In the genomic region with DNA sequence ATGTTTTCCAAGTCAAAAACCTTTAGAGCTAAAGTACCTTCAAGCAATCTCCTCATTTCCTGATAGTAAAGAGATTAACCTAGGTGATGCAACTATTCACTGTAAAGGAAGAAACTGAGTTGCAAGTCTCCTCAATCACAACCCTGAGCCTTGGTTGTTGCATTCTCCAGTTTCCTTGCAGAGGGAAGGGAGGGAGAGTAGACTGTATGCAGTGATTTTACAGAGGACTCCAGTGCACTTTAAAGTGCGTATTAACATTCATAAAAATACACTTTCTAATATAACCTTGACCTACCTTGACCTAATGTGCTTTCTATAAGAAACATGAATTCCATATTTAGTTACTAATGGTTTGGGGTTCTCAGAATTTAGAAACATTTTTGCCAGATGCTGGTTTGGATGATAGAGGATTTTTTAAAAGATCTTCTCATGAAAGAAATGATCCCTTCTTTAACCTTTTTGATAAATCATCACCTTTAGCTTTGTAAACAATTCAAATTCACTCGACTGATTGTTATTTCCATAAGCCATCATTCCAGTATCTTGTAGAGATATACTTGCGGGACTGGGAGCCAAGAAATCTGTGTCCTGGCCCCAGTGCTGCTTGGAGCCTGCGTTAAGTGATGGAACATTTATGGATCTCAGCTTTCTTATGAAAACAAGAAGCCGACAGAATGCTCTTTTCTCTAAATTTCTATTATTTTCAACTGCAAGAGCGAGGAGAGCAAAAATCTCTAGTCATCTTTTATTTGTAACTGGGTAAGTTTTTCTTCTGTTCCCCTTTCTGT, we compare ENCODE assay signal across 1 cellular context.
TF ChIP-seq lines count a peak whose summit lies in the region.

No MANE protein-coding gene starts in this region.

TF ChIP-seq in GM23338, 12 proteins besides CTCF, POLR2A, EP300 and RAD21 (continued from another document):
- TF ChIP-seq, protein P1, sequence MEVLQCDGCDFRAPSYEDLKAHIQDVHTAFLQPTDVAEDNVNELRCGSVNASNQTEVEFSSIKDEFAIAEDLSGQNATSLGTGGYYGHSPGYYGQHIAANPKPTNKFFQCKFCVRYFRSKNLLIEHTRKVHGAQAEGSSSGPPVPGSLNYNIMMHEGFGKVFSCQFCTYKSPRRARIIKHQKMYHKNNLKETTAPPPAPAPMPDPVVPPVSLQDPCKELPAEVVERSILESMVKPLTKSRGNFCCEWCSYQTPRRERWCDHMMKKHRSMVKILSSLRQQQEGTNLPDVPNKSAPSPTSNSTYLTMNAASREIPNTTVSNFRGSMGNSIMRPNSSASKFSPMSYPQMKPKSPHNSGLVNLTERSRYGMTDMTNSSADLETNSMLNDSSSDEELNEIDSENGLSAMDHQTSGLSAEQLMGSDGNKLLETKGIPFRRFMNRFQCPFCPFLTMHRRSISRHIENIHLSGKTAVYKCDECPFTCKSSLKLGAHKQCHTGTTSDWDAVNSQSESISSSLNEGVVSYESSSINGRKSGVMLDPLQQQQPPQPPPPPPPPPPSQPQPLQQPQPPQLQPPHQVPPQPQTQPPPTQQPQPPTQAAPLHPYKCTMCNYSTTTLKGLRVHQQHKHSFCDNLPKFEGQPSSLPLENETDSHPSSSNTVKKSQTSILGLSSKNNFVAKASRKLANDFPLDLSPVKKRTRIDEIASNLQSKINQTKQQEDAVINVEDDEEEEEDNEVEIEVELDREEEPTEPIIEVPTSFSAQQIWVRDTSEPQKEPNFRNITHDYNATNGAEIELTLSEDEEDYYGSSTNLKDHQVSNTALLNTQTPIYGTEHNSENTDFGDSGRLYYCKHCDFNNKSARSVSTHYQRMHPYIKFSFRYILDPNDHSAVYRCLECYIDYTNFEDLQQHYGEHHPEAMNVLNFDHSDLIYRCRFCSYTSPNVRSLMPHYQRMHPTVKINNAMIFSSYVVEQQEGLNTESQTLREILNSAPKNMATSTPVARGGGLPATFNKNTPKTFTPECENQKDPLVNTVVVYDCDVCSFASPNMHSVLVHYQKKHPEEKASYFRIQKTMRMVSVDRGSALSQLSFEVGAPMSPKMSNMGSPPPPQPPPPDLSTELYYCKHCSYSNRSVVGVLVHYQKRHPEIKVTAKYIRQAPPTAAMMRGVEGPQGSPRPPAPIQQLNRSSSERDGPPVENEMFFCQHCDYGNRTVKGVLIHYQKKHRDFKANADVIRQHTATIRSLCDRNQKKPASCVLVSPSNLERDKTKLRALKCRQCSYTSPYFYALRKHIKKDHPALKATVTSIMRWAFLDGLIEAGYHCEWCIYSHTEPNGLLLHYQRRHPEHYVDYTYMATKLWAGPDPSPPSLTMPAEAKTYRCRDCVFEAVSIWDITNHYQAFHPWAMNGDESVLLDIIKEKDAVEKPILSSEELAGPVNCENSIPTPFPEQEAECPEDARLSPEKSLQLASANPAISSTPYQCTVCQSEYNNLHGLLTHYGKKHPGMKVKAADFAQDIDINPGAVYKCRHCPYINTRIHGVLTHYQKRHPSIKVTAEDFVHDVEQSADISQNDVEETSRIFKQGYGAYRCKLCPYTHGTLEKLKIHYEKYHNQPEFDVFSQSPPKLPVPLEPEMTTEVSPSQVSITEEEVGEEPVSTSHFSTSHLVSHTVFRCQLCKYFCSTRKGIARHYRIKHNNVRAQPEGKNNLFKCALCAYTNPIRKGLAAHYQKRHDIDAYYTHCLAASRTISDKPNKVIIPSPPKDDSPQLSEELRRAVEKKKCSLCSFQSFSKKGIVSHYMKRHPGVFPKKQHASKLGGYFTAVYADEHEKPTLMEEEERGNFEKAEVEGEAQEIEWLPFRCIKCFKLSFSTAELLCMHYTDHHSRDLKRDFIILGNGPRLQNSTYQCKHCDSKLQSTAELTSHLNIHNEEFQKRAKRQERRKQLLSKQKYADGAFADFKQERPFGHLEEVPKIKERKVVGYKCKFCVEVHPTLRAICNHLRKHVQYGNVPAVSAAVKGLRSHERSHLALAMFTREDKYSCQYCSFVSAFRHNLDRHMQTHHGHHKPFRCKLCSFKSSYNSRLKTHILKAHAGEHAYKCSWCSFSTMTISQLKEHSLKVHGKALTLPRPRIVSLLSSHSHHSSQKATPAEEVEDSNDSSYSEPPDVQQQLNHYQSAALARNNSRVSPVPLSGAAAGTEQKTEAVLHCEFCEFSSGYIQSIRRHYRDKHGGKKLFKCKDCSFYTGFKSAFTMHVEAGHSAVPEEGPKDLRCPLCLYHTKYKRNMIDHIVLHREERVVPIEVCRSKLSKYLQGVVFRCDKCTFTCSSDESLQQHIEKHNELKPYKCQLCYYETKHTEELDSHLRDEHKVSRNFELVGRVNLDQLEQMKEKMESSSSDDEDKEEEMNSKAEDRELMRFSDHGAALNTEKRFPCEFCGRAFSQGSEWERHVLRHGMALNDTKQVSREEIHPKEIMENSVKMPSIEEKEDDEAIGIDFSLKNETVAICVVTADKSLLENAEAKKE (CRISPR knock-in tag; IDR thresholded peaks at IDR 0.05), result no peak
- TF ChIP-seq EZH2 (IDR thresholded peaks at IDR 0.05; ENCODE audit: low read depth, unreplicated experiment) (no peak), POLR2AphosphoS5 (IDR thresholded peaks at IDR 0.05; ENCODE audit: low read depth) (no peak), NANOG (IDR thresholded peaks at IDR 0.05; ENCODE audit: borderline replicate concordance) (no peak), ZNF114 (CRISPR knock-in tag; IDR thresholded peaks at IDR 0.05) (no peak), CREB1 (CRISPR knock-in tag; IDR thresholded peaks at IDR 0.05; ENCODE audit: low read depth) (no peak), EZH2phosphoT487 (IDR thresholded peaks at IDR 0.05; ENCODE audit: unreplicated experiment) (no peak), ZNF331 (CRISPR knock-in tag; IDR thresholded peaks at IDR 0.05; ENCODE audit: low read depth) (no peak), JUNB (IDR thresholded peaks at IDR 0.05; ENCODE audit: unreplicated experiment) (no peak), STAT1 (IDR thresholded peaks at IDR 0.05; ENCODE audit: unreplicated experiment) (no peak)
- TF ChIP-seq, protein P2, sequence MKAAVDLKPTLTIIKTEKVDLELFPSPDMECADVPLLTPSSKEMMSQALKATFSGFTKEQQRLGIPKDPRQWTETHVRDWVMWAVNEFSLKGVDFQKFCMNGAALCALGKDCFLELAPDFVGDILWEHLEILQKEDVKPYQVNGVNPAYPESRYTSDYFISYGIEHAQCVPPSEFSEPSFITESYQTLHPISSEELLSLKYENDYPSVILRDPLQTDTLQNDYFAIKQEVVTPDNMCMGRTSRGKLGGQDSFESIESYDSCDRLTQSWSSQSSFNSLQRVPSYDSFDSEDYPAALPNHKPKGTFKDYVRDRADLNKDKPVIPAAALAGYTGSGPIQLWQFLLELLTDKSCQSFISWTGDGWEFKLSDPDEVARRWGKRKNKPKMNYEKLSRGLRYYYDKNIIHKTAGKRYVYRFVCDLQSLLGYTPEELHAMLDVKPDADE (IDR thresholded peaks at IDR 0.05), result no peak
